In genomic region chr11:72190581-72191205, GRCh38 we compare ENCODE assay signal across 26 cellular contexts. TPM values are rescaled to one million over a fixed set of nuclear protein-coding genes. Genes with fewer than 3 reads are reported as not detected.
DNase-seq lines count a peak whose midpoint lies in the region; ATAC-seq, FAIRE-seq and TF ChIP-seq lines count a peak whose summit lies in the region.
"Had no signal": no experiment of that assay in that cellular context is flagged by ENCODE, and none has a peak within 500 bp of the region (broad histone marks: within the 10 kb centered on the region; RNA-seq: fewer than 3 reads in every experiment).

No MANE protein-coding gene starts in this region.

- H3K4me2 ChIP-seq in K562 (ENCODE audit: insufficient read depth, low read length): no peak overlapping the region
- H3K4me2 ChIP-seq in neuronal stem cell (ENCODE audit: insufficient read depth, low read length, poor library complexity, severe bottlenecking): no peak overlapping the region
- H3K4me2 ChIP-seq: GM23338 had no signal

- peak overlapping the region; percentile 47; the same call in 1 of the 2 replicates for H2AFZ ChIP-seq in K562 (ENCODE audit: low read depth, low read length)
- H2AFZ ChIP-seq in neuronal stem cell (ENCODE audit: low read length): peak overlapping the region; percentile 16
- H2AFZ ChIP-seq: GM23338 had no signal

- H3K9me3 ChIP-seq in Caco-2 (no peaks in the 10 kb centered on the region), K562 (replicated peaks; ENCODE audit: control insufficient read depth, insufficient read depth, low read depth, low read length) (no peaks in the 10 kb centered on the region), neuronal stem cell (replicated peaks in 1 of 2; ENCODE audit: control insufficient read depth in 2 of 2, insufficient read depth in 1 of 2, low read depth in 1 of 2, low read length in 2 of 2) (no peaks in the 10 kb centered on the region), A673 (ENCODE audit: low read depth, low read length, poor library complexity, severe bottlenecking) (no peaks in the 10 kb centered on the region)

- intact Hi-C loops in Caco-2 (cut with micrococcal nuclease; ENCODE audit: unreplicated experiment): no loop called here
- intact Hi-C loops in K562 (cut with micrococcal nuclease): no loop called here
- intact Hi-C loops in A673 (cut with micrococcal nuclease; ENCODE audit: unreplicated experiment): no loop called here

- no peaks in the 10 kb centered on the region for H3K79me1 ChIP-seq in neuronal stem cell (ENCODE audit: low read depth, low read length)

- no peaks in the 10 kb centered on the region for H3K79me2 ChIP-seq in K562 (ENCODE audit: control insufficient read depth, insufficient read depth, low read length)

- peaks cover 34% of the 10 kb centered on the region for H3K4me1 ChIP-seq in Caco-2
- H3K4me1 ChIP-seq in K562 (replicated peaks in 1 of 2; ENCODE audit: control insufficient read depth in 2 of 2, insufficient read depth in 2 of 2, low read length in 2 of 2): peaks cover 5 to 10% of the 10 kb centered on the region in 2 experiments
- peaks cover 3 to 16% of the 10 kb centered on the region in 2 donors for H3K4me1 ChIP-seq in neuronal stem cell (ENCODE audit: control insufficient read depth in 2 of 2, insufficient read depth in 1 of 2, low read depth in 1 of 2, low read length in 2 of 2)
- no peaks in the 10 kb centered on the region for H3K4me1 ChIP-seq in A673 (ENCODE audit: insufficient read depth, low read length, poor library complexity, severe bottlenecking)

- no peak overlapping the region for H3K27ac ChIP-seq in K562 (ENCODE audit: extremely low read depth, low read depth, low read length)
- H3K27ac ChIP-seq in neuronal stem cell (replicated peaks; ENCODE audit: low read length): no peak overlapping the region
- H3K27ac ChIP-seq in A673 (ENCODE audit: low read depth, low read length, poor library complexity, severe bottlenecking): no peak overlapping the region

- POLR2A ChIA-PET in Caco-2 (lab: Charles Lee): no interaction called here
- POLR2A ChIA-PET in K562 (lab: Yijun Ruan, JAX): interaction anchor here (0.6 to 0.9 kb wide), 4 partner anchors 12 to 118 kb away, joined by 3 read pairs; no protein-coding TSS in a partner anchor
- POLR2A ChIA-PET in A673 (lab: Charles Lee; ENCODE audit: low non-redundant PET): interaction anchor here (0.7 kb wide), 1 partner anchor 268 kb away, joined by 3 read pairs; no protein-coding TSS in a partner anchor

- no peak overlapping the region for H4K8ac ChIP-seq in neuronal stem cell (ENCODE audit: low read depth, low read length)

- no peak overlapping the region for H3K14ac ChIP-seq in neuronal stem cell (ENCODE audit: low read length)

- peak overlapping the region; percentile 61 for H2AK5ac ChIP-seq in neuronal stem cell (ENCODE audit: low read depth, low read length)

- no peak overlapping the region for H2BK5ac ChIP-seq in neuronal stem cell (ENCODE audit: low read length)

- H4K20me1 ChIP-seq in K562 (replicated peaks; ENCODE audit: control insufficient read depth, insufficient read depth, low read length): no peaks in the 10 kb centered on the region

- peak overlapping the region; percentile 93 for H3K27ac Mint-ChIP-seq in Caco-2 (ENCODE audit: unreplicated experiment)
- H3K27ac Mint-ChIP-seq in activated CD8-positive, alpha-beta memory T cell treated with anti-CD3 and anti-CD28 coated beads, Interleukin-2, amount 10 ng/mL, durations not matched to agents 7 days and 5 days: no peak overlapping the region
- H3K27ac Mint-ChIP-seq: CD4-positive, alpha-beta T cell; GM23338 had no signal

- TF ChIP-seq EP300 in K562 (IDR thresholded peaks at IDR 0.05; ENCODE audit: low read length): no peak

- peak overlapping the region in 1 of 2 experiments; percentile 64; a peak in 1 of 4 replicates for H3K9ac ChIP-seq in K562 (ENCODE audit: insufficient read depth in 1 of 2, low read depth in 2 of 2, low read length in 2 of 2)
- H3K9ac ChIP-seq in neuronal stem cell (ENCODE audit: low read depth, low read length, poor library complexity): no peak overlapping the region

- H2BK120ac ChIP-seq in neuronal stem cell (ENCODE audit: low read depth, low read length): no peak overlapping the region

- CTCF ChIA-PET in Caco-2 (lab: Charles Lee): interaction anchor here (0.6 to 0.9 kb wide), 2 partner anchors 12 to 32 kb away, joined by 3 to 7 read pairs; no protein-coding TSS in a partner anchor
- CTCF ChIA-PET in K562 (lab: Yijun Ruan, JAX; ENCODE audit: low intra/inter-chr PET ratio): no interaction called here
- CTCF ChIA-PET in A673 (lab: Charles Lee): no interaction called here
- CTCF ChIA-PET in activated CD8-positive, alpha-beta memory T cell treated with anti-CD3 and anti-CD28 coated beads, Interleukin-2, amount 10 ng/mL, durations not matched to agents 7 days and 5 days (lab: Charles Lee): no interaction called here

- H3K4me3 Mint-ChIP-seq in Caco-2 (ENCODE audit: unreplicated experiment): no peak overlapping the region
- no peak overlapping the region for H3K4me3 Mint-ChIP-seq in activated CD8-positive, alpha-beta memory T cell treated with anti-CD3 and anti-CD28 coated beads, Interleukin-2, amount 10 ng/mL, durations not matched to agents 7 days and 5 days
- H3K4me3 Mint-ChIP-seq: CD4-positive, alpha-beta T cell; GM23338 had no signal

- H2BK12ac ChIP-seq in neuronal stem cell (ENCODE audit: low read length): peak overlapping the region; percentile 73

- in situ Hi-C loops in K562 (cut with MboI): no loop called here

- ATAC-seq in K562: no peak
- ATAC-seq in left lobe of liver: no peak
- no peak for ATAC-seq in HG03521 (IDR thresholded peaks at IDR 0.05; ENCODE audit: unreplicated experiment)
- no peak for ATAC-seq in activated CD8-positive, alpha-beta memory T cell treated with anti-CD3 and anti-CD28 coated beads, Interleukin-2, amount 10 ng/mL, durations not matched to agents 7 days and 5 days
- ATAC-seq: GM23338, PC-3 had no signal

- H3K9me3 Mint-ChIP-seq in Caco-2 (ENCODE audit: unreplicated experiment): no peaks in the 10 kb centered on the region
- H3K9me3 Mint-ChIP-seq in activated CD8-positive, alpha-beta memory T cell treated with anti-CD3 and anti-CD28 coated beads, Interleukin-2, amount 10 ng/mL, durations not matched to agents 7 days and 5 days (ENCODE audit: low read depth): no peaks in the 10 kb centered on the region
- H3K9me3 Mint-ChIP-seq: CD4-positive, alpha-beta T cell; GM23338 had no signal

- H3K27me3 ChIP-seq in Caco-2 (replicated peaks; ENCODE audit: control insufficient read depth, insufficient read depth, low read length) (no peaks in the 10 kb centered on the region), K562 (ENCODE audit: control insufficient read depth in 2 of 2, insufficient read depth in 2 of 2, low read length in 2 of 2) (no peaks in the 10 kb centered on the region), neuronal stem cell (ENCODE audit: control insufficient read depth in 3 of 3, insufficient read depth in 3 of 3, low read depth in 1 of 3, low read length in 3 of 3) (peaks cover 0 to 17% (median 0%) of the 10 kb centered on the region in 3 experiments), A673 (replicated peaks; ENCODE audit: insufficient read depth, low read depth, low read length, poor library complexity) (no peaks in the 10 kb centered on the region)

- H3K23ac ChIP-seq in neuronal stem cell (ENCODE audit: low read depth, low read length, poor library complexity): no peak overlapping the region

- TF ChIP-seq RAD21 in K562 (CRISPR knock-in tag; conservative IDR thresholded peaks at IDR 0.05 in 1 of 2, IDR thresholded peaks at IDR 0.05 in 1 of 2): no peak

- TF ChIP-seq CTCF in Caco-2 (IDR thresholded peaks at IDR 0.05; ENCODE audit: insufficient read depth in 1 of 2, low read depth in 1 of 2, low read length in 1 of 2, severe bottlenecking in 1 of 2, unreplicated experiment in 1 of 2) (no peak), K562 (IDR thresholded peaks at IDR 0.05 in 2 of 3, conservative IDR thresholded peaks at IDR 0.05 in 1 of 3; ENCODE audit: insufficient read depth in 2 of 3, low read depth in 1 of 3, low read length in 3 of 3) (no peak), A673 (conservative IDR thresholded peaks at IDR 0.05; ENCODE audit: low read depth, low read length) (no peak)

- BruUV-seq in Caco-2 (replicated peaks; lab: Mats Ljungman, UMichigan) (no TSS peak), K562 (replicated peaks; lab: Mats Ljungman, UMichigan) (no TSS peak), A673 (replicated peaks; lab: Mats Ljungman, UMichigan) (no TSS peak)

- TF ChIP-seq POLR2A in K562 (conservative IDR thresholded peaks at IDR 0.05): no peak

- H3K9me1 ChIP-seq in K562 (ENCODE audit: control insufficient read depth, insufficient read depth, low read length): peaks cover 2% of the 10 kb centered on the region

- H3K4ac ChIP-seq in neuronal stem cell (ENCODE audit: low read length): no peak overlapping the region

- DNase-seq in Caco-2: peak in 1 of 2 experiments; percentile 42
- no peak for DNase-seq in K562 (ENCODE audit: extremely low read depth in 1 of 4, low spot score in 3 of 4)
- DNase-seq in left lobe of liver (ENCODE audit: low spot score): peak; percentile 22
- DNase-seq in neuronal stem cell (ENCODE audit: low spot score): no peak
- DNase-seq in A673 (ENCODE audit: low spot score): no peak
- no peak for DNase-seq in activated CD8-positive, alpha-beta memory T cell treated with anti-CD3 and anti-CD28 coated beads, Interleukin-2, amount 10 ng/mL, durations not matched to agents 7 days and 5 days
- DNase-seq: CD4-positive, alpha-beta T cell; DMS53; EL; HCEC 1CT; KBM-7; MV-4-11; NCI-H1417; NCI-H187; NCI-H2107; NCI-H2227 treated with DMSO at 0.1 percent for 48 hours; NCI-H524; PC-3; RPMI8226; SHP77 treated with DMSO at 0.1 percent for 48 hours had no signal

- peaks cover 28% of the 10 kb centered on the region for H3K4me1 Mint-ChIP-seq in Caco-2 (ENCODE audit: low read depth, unreplicated experiment)
- H3K4me1 Mint-ChIP-seq in activated CD8-positive, alpha-beta memory T cell treated with anti-CD3 and anti-CD28 coated beads, Interleukin-2, amount 10 ng/mL, durations not matched to agents 7 days and 5 days: no peaks in the 10 kb centered on the region

- 49% methylated on average over 7 of the region's 7 CpGs for WGBS in K562 (ENCODE audit: insufficient coverage, low coverage, missing lambda C conversion rate)
- whole genome bisulfite sequencing in neuronal stem cell (ENCODE audit: extremely low coverage in 2 of 2, insufficient read length in 2 of 2, insufficient replicate concordance in 1 of 2), 2 donors: no CpG with 5 or more reads among the region's 7 CpGs

- no peak overlapping the region for H4K91ac ChIP-seq in neuronal stem cell (ENCODE audit: low read depth, low read length, poor library complexity)

- H3K36me3 Mint-ChIP-seq in Caco-2 (ENCODE audit: insufficient read depth, unreplicated experiment): no peaks in the 10 kb centered on the region
- no peaks in the 10 kb centered on the region for H3K36me3 Mint-ChIP-seq in activated CD8-positive, alpha-beta memory T cell treated with anti-CD3 and anti-CD28 coated beads, Interleukin-2, amount 10 ng/mL, durations not matched to agents 7 days and 5 days

- no peaks in the 10 kb centered on the region for H3K27me3 Mint-ChIP-seq in Caco-2 (ENCODE audit: insufficient read depth, unreplicated experiment)
- H3K27me3 Mint-ChIP-seq in activated CD8-positive, alpha-beta memory T cell treated with anti-CD3 and anti-CD28 coated beads, Interleukin-2, amount 10 ng/mL, durations not matched to agents 7 days and 5 days: peaks cover 3% of the 10 kb centered on the region
- H3K27me3 Mint-ChIP-seq: CD4-positive, alpha-beta T cell had no signal

- H3K36me3 ChIP-seq in Caco-2 (ENCODE audit: control insufficient read depth, insufficient read depth, low read length) (no peaks in the 10 kb centered on the region), K562 (ENCODE audit: control insufficient read depth, insufficient read depth, low read length) (no peaks in the 10 kb centered on the region), neuronal stem cell (replicated peaks in 1 of 2; ENCODE audit: control insufficient read depth in 2 of 2, insufficient read depth in 2 of 2, low read length in 2 of 2) (no peaks in the 10 kb centered on the region), A673 (ENCODE audit: insufficient read depth, low read length, poor library complexity, severe bottlenecking) (no peaks in the 10 kb centered on the region)

- H3K18ac ChIP-seq in neuronal stem cell (ENCODE audit: low read length): peak overlapping the region; percentile 57

- H3K4me3 ChIP-seq in Caco-2 (ENCODE audit: low read depth, low read length): no peak overlapping the region
- no peak overlapping the region for H3K4me3 ChIP-seq in K562
- H3K4me3 ChIP-seq in neuronal stem cell (ENCODE audit: low read length in 2 of 2): no peak overlapping the region
- no peak overlapping the region for H3K4me3 ChIP-seq in A673 (ENCODE audit: low read depth, low read length, poor library complexity, severe bottlenecking)
- H3K4me3 ChIP-seq: GM23338 had no signal

- H2BK15ac ChIP-seq in neuronal stem cell (ENCODE audit: low read length): no peak overlapping the region

- no peak for FAIRE-seq in K562 (lab: Jason Lieb, UNC)
- FAIRE-seq: A204.1, GM12891, GM19239 had no signal

RNA-seq across cellular contexts. Expression of gene FOLR1, which starts 1.2 kb away (rescaled TPM):
- total RNA-seq in Caco-2 (2022): 65.9 and 93.4 TPM in 2 replicates
- total RNA-seq in K562 (2011; cell fraction: chromatin; rRNA removed; ENCODE audit: low replicate concordance): 0.46 and 2.7 TPM in 2 replicates
- total RNA-seq in K562 (2011; cell fraction: nucleolus; rRNA removed): 2.5 and 3.3 TPM in 2 replicates
- 1.8 and 2.9 TPM in 2 replicates for total RNA-seq in K562 (2011; cell fraction: nucleoplasm; rRNA removed)
- total RNA-seq in K562 (2014; rRNA removed): 0.68 and 0.90 TPM in 2 replicates
- 0.19 and 0.22 TPM in 2 replicates for total RNA-seq in K562 (2014; rRNA removed; fragmentation: Illumina TruSeq; extraction: Trizol)
- 0.58 and 0.75 TPM in 2 replicates for total RNA-seq in K562 (2015; rRNA removed; fragmentation: Illumina TruSeq; extraction: Trizol)
- total RNA-seq in K562 (2021): 0.49 and 0.92 TPM in 2 replicates
- 1.2 and 2.3 TPM in 2 replicates for polyA plus RNA-seq in K562 (2011; rRNA removed)
- 2.0 and 3.9 TPM in 2 replicates for polyA plus RNA-seq in K562 (2011; cell fraction: cytosol; rRNA removed)
- 0.77 and 1.7 TPM in 2 replicates for polyA plus RNA-seq in K562 (2011; cell fraction: nucleus; rRNA removed)
- polyA plus RNA-seq in K562 (2012): 1.8 and 7.5 TPM in 2 replicates
- 0.96 and 1.7 TPM in 2 replicates for polyA plus RNA-seq in K562 (2014; fragmentation: Illumina TruSeq; extraction: Trizol)
- 1 to 10 TPM; 1.0 to 1.7 TPM for polyA plus RNA-seq in K562 (2014; fragmentation: Nextera tagmentation; extraction: Ambion mirVana)
- polyA plus RNA-seq in K562 (2014; rRNA removed): 1.8 TPM in 2 replicates
- polyA minus RNA-seq in K562 (2011; rRNA and poly(A)+ RNA removed): 1.5 TPM in 1 of 2 replicates, not detected in the other
- polyA minus RNA-seq in K562 (2011; cell fraction: cytosol; rRNA and poly(A)+ RNA removed): 2.3 and 4.2 TPM in 2 replicates
- polyA minus RNA-seq in K562 (2011; cell fraction: nucleus; rRNA and poly(A)+ RNA removed): 1.2 and 1.4 TPM in 2 replicates
- total RNA-seq in left lobe of liver: not detected
- 10.5 TPM for polyA plus RNA-seq in neuronal stem cell (2013, experiment 1 of 2)
- 11.0 TPM for polyA plus RNA-seq in neuronal stem cell (2013, experiment 2 of 2)
- total RNA-seq in A673 (2021): not detected in 2 replicates
- total RNA-seq in activated CD8-positive, alpha-beta memory T cell treated with anti-CD3 and anti-CD28 coated beads, Interleukin-2, amount 10 ng/mL, durations not matched to agents 7 days and 5 days: not detected
- total RNA-seq: CD4-positive, alpha-beta T cell; GM23338 had no signal

RNA-seq across cellular contexts. Expression of gene FOLR2, which starts 25.9 kb away (rescaled TPM):
- total RNA-seq in Caco-2 (2022) (not detected in 2 replicates), K562 (2014; rRNA removed) (not detected in 2 replicates), K562 (2014; rRNA removed; fragmentation: Illumina TruSeq; extraction: Trizol) (not detected in 2 replicates), K562 (2015; rRNA removed; fragmentation: Illumina TruSeq; extraction: Trizol) (not detected in 2 replicates), K562 (2021) (0.20 TPM in 1 of 2 replicates, not detected in the other), left lobe of liver (5.8 TPM), A673 (2021) (not detected in 2 replicates)
- not detected in 2 replicates for total RNA-seq in K562 (2011; cell fraction: chromatin; rRNA removed; ENCODE audit: low replicate concordance)
- not detected in 2 replicates for total RNA-seq in K562 (2011; cell fraction: nucleolus; rRNA removed)
- total RNA-seq in K562 (2011; cell fraction: nucleoplasm; rRNA removed): not detected in 2 replicates
- polyA plus RNA-seq in K562 (2011; rRNA removed) (not detected in 2 replicates), K562 (2014; fragmentation: Illumina TruSeq; extraction: Trizol) (0.28 TPM in 1 of 2 replicates, not detected in the other), K562 (2014; fragmentation: Nextera tagmentation; extraction: Ambion mirVana) (under 1 TPM in 1 of 2 experiments, not detected in 1; 0.27 TPM), K562 (2014; rRNA removed) (not detected in 2 replicates)
- polyA plus RNA-seq in K562 (2011; cell fraction: cytosol; rRNA removed): 0.57 TPM in 1 of 2 replicates, not detected in the other
- not detected in 2 replicates for polyA plus RNA-seq in K562 (2011; cell fraction: nucleus; rRNA removed)
- 0.14 TPM in 1 of 2 replicates, not detected in the other for polyA plus RNA-seq in K562 (2012)
- not detected in 2 replicates for polyA minus RNA-seq in K562 (2011; rRNA and poly(A)+ RNA removed)
- polyA minus RNA-seq in K562 (2011; cell fraction: cytosol; rRNA and poly(A)+ RNA removed): not detected in 2 replicates
- polyA minus RNA-seq in K562 (2011; cell fraction: nucleus; rRNA and poly(A)+ RNA removed): not detected in 2 replicates
- polyA plus RNA-seq in neuronal stem cell (2013, experiment 1 of 2): not detected
- not detected for polyA plus RNA-seq in neuronal stem cell (2013, experiment 2 of 2)
- total RNA-seq in activated CD8-positive, alpha-beta memory T cell treated with anti-CD3 and anti-CD28 coated beads, Interleukin-2, amount 10 ng/mL, durations not matched to agents 7 days and 5 days: not detected
- total RNA-seq: CD4-positive, alpha-beta T cell; GM23338; PC-3 had no signal
- polyA plus RNA-seq: BJ, GM23338 had no signal

RNA-seq across cellular contexts. Expression of gene INPPL1, which starts 33.9 kb away (rescaled TPM):
- total RNA-seq in Caco-2 (2022): 393 and 396 TPM in 2 replicates
- total RNA-seq in K562 (2011; cell fraction: chromatin; rRNA removed; ENCODE audit: low replicate concordance): 549 and 1,360 TPM in 2 replicates
- total RNA-seq in K562 (2011; cell fraction: nucleolus; rRNA removed): 683 and 737 TPM in 2 replicates
- total RNA-seq in K562 (2011; cell fraction: nucleoplasm; rRNA removed): 497 TPM in 2 replicates
- 61.6 and 94.9 TPM in 2 replicates for total RNA-seq in K562 (2014; rRNA removed)
- total RNA-seq in K562 (2014; rRNA removed; fragmentation: Illumina TruSeq; extraction: Trizol): 36.2 and 37.8 TPM in 2 replicates
- total RNA-seq in K562 (2015; rRNA removed; fragmentation: Illumina TruSeq; extraction: Trizol): 51.1 and 52.7 TPM in 2 replicates
- total RNA-seq in K562 (2021): 135 and 137 TPM in 2 replicates
- 75.9 and 141 TPM in 2 replicates for polyA plus RNA-seq in K562 (2011; rRNA removed)
- 53.0 and 79.7 TPM in 2 replicates for polyA plus RNA-seq in K562 (2011; cell fraction: cytosol; rRNA removed)
- 1,064 and 1,073 TPM in 2 replicates for polyA plus RNA-seq in K562 (2011; cell fraction: nucleus; rRNA removed)
- polyA plus RNA-seq in K562 (2012): 92.0 and 111 TPM in 2 replicates
- polyA plus RNA-seq in K562 (2014; fragmentation: Illumina TruSeq; extraction: Trizol): 83.2 and 84.0 TPM in 2 replicates
- polyA plus RNA-seq in K562 (2014; fragmentation: Nextera tagmentation; extraction: Ambion mirVana): under 1 TPM; 0.55 to 0.81 TPM
- 94.8 and 118 TPM in 2 replicates for polyA plus RNA-seq in K562 (2014; rRNA removed)
- 61.2 and 72.8 TPM in 2 replicates for polyA minus RNA-seq in K562 (2011; rRNA and poly(A)+ RNA removed)
- polyA minus RNA-seq in K562 (2011; cell fraction: cytosol; rRNA and poly(A)+ RNA removed): 85.6 and 95.4 TPM in 2 replicates
- 195 and 256 TPM in 2 replicates for polyA minus RNA-seq in K562 (2011; cell fraction: nucleus; rRNA and poly(A)+ RNA removed)
- total RNA-seq in left lobe of liver: 56.3 TPM
- 73.7 TPM for polyA plus RNA-seq in neuronal stem cell (2013, experiment 1 of 2)
- 71.0 TPM for polyA plus RNA-seq in neuronal stem cell (2013, experiment 2 of 2)
- total RNA-seq in A673 (2021): 104 and 141 TPM in 2 replicates
- total RNA-seq in activated CD8-positive, alpha-beta memory T cell treated with anti-CD3 and anti-CD28 coated beads, Interleukin-2, amount 10 ng/mL, durations not matched to agents 7 days and 5 days: 100 to 1,000 TPM; 152 to 157 TPM

RNA-seq across cellular contexts. Expression of gene PHOX2A, which starts 53.3 kb away (rescaled TPM):
- total RNA-seq in Caco-2 (2022) (not detected in 2 replicates), K562 (2014; rRNA removed) (not detected in 2 replicates), K562 (2014; rRNA removed; fragmentation: Illumina TruSeq; extraction: Trizol) (not detected in 2 replicates), K562 (2015; rRNA removed; fragmentation: Illumina TruSeq; extraction: Trizol) (not detected in 2 replicates), K562 (2021) (not detected in 2 replicates), left lobe of liver (not detected), A673 (2021) (not detected in 2 replicates)
- total RNA-seq in K562 (2011; cell fraction: chromatin; rRNA removed; ENCODE audit: low replicate concordance): not detected in 2 replicates
- total RNA-seq in K562 (2011; cell fraction: nucleolus; rRNA removed): not detected in 2 replicates
- not detected in 2 replicates for total RNA-seq in K562 (2011; cell fraction: nucleoplasm; rRNA removed)
- polyA plus RNA-seq in K562 (2011; rRNA removed) (not detected in 2 replicates), K562 (2014; fragmentation: Illumina TruSeq; extraction: Trizol) (not detected in 2 replicates), K562 (2014; fragmentation: Nextera tagmentation; extraction: Ambion mirVana) (not detected), K562 (2014; rRNA removed) (not detected in 2 replicates)
- polyA plus RNA-seq in K562 (2011; cell fraction: cytosol; rRNA removed): not detected in 2 replicates
- polyA plus RNA-seq in K562 (2011; cell fraction: nucleus; rRNA removed): not detected in 2 replicates
- polyA plus RNA-seq in K562 (2012): not detected in 2 replicates
- polyA minus RNA-seq in K562 (2011; rRNA and poly(A)+ RNA removed): not detected in 2 replicates
- not detected in 2 replicates for polyA minus RNA-seq in K562 (2011; cell fraction: cytosol; rRNA and poly(A)+ RNA removed)
- polyA minus RNA-seq in K562 (2011; cell fraction: nucleus; rRNA and poly(A)+ RNA removed): not detected in 2 replicates
- polyA plus RNA-seq in neuronal stem cell (2013, experiment 1 of 2): 0.10 TPM
- polyA plus RNA-seq in neuronal stem cell (2013, experiment 2 of 2): 0.18 TPM
- total RNA-seq in activated CD8-positive, alpha-beta memory T cell treated with anti-CD3 and anti-CD28 coated beads, Interleukin-2, amount 10 ng/mL, durations not matched to agents 7 days and 5 days: not detected
- total RNA-seq: CD4-positive, alpha-beta T cell; GM23338; PC-3 had no signal
- polyA plus RNA-seq: BJ had no signal

RNA-seq across cellular contexts. Expression of gene FOLR3, which starts 55.2 kb away (rescaled TPM):
- total RNA-seq in Caco-2 (2022) (not detected in 2 replicates), K562 (2014; rRNA removed) (not detected in 2 replicates), K562 (2014; rRNA removed; fragmentation: Illumina TruSeq; extraction: Trizol) (not detected in 2 replicates), K562 (2015; rRNA removed; fragmentation: Illumina TruSeq; extraction: Trizol) (not detected in 2 replicates), K562 (2021) (not detected in 2 replicates), left lobe of liver (0.81 TPM), A673 (2021) (not detected in 2 replicates)
- not detected in 2 replicates for total RNA-seq in K562 (2011; cell fraction: chromatin; rRNA removed; ENCODE audit: low replicate concordance)
- total RNA-seq in K562 (2011; cell fraction: nucleolus; rRNA removed): not detected in 2 replicates
- total RNA-seq in K562 (2011; cell fraction: nucleoplasm; rRNA removed): not detected in 2 replicates
- polyA plus RNA-seq in K562 (2011; rRNA removed) (not detected in 2 replicates), K562 (2014; fragmentation: Illumina TruSeq; extraction: Trizol) (not detected in 2 replicates), K562 (2014; fragmentation: Nextera tagmentation; extraction: Ambion mirVana) (not detected), K562 (2014; rRNA removed) (not detected in 2 replicates)
- polyA plus RNA-seq in K562 (2011; cell fraction: cytosol; rRNA removed): not detected in 2 replicates
- polyA plus RNA-seq in K562 (2011; cell fraction: nucleus; rRNA removed): not detected in 2 replicates
- polyA plus RNA-seq in K562 (2012): not detected in 2 replicates
- not detected in 2 replicates for polyA minus RNA-seq in K562 (2011; rRNA and poly(A)+ RNA removed)
- not detected in 2 replicates for polyA minus RNA-seq in K562 (2011; cell fraction: cytosol; rRNA and poly(A)+ RNA removed)
- not detected in 2 replicates for polyA minus RNA-seq in K562 (2011; cell fraction: nucleus; rRNA and poly(A)+ RNA removed)
- polyA plus RNA-seq in neuronal stem cell (2013, experiment 1 of 2): not detected
- not detected for polyA plus RNA-seq in neuronal stem cell (2013, experiment 2 of 2)
- total RNA-seq in activated CD8-positive, alpha-beta memory T cell treated with anti-CD3 and anti-CD28 coated beads, Interleukin-2, amount 10 ng/mL, durations not matched to agents 7 days and 5 days: not detected
- total RNA-seq: GM23338, PC-3 had no signal
- polyA plus RNA-seq: GM23338 had no signal

Comparison
In these comparisons a context has a peak if more than half of its experiments do, and no peak if none do; other contexts are left out.
1. RNA of gene FOLR1, which starts 1.2 kb away (total RNA-seq): 65.9 to 93.4 TPM in Caco-2; 0.19 to 3.3 TPM in K562, not detected in left lobe of liver (single experiment), not detected in A673 and not detected in activated CD8-positive, alpha-beta memory T cell treated with anti-CD3 and anti-CD28 coated beads, Interleukin-2, amount 10 ng/mL, durations not matched to agents 7 days and 5 days; every median in the first group is over 10 times any median in the second.